ENCODE assay signal across 13 cellular contexts in genomic region chr17:71936977-71937376, GRCh38.
"Had no signal": no experiment of that assay in that cellular context is flagged by ENCODE, and none has a peak within 500 bp of the region (broad histone marks: within the 10 kb centered on the region; RNA-seq: fewer than 3 reads in every experiment).

No MANE protein-coding gene starts in this region.

- H3K27me3 Mint-ChIP-seq: activated CD4-positive, alpha-beta memory T cell treated with anti-CD3 and anti-CD28 coated beads for 36 hours; activated CD8-positive, alpha-beta memory T cell treated with anti-CD3 and anti-CD28 coated beads, Interleukin-2, amount 10 ng/mL, durations not matched to agents 7 days and 5 days; natural killer cell treated with Interleukin-12 subunit alpha and Interleukin-12 subunit beta and Interleukin-15 and Interleukin-18, amount 100 ng/mL, for 72 hours had no signal

- H3K9me3 Mint-ChIP-seq: activated CD4-positive, alpha-beta memory T cell treated with anti-CD3 and anti-CD28 coated beads for 36 hours; type B pancreatic cell had no signal

- H3K27ac Mint-ChIP-seq: activated CD4-positive, alpha-beta memory T cell treated with anti-CD3 and anti-CD28 coated beads for 36 hours; activated CD8-positive, alpha-beta memory T cell treated with anti-CD3 and anti-CD28 coated beads, Interleukin-2, amount 10 ng/mL, durations not matched to agents 7 days and 5 days; natural killer cell treated with Interleukin-12 subunit alpha and Interleukin-12 subunit beta and Interleukin-15 and Interleukin-18, amount 100 ng/mL, for 72 hours; type B pancreatic cell had no signal

- H3K4me1 Mint-ChIP-seq: activated CD8-positive, alpha-beta memory T cell treated with anti-CD3 and anti-CD28 coated beads, Interleukin-2, amount 10 ng/mL, durations not matched to agents 7 days and 5 days had no signal

- H3K27ac ChIP-seq: cardiac muscle cell, skin epidermis had no signal

- H3K36me3 Mint-ChIP-seq: activated CD4-positive, alpha-beta memory T cell treated with anti-CD3 and anti-CD28 coated beads for 36 hours; activated CD8-positive, alpha-beta memory T cell treated with anti-CD3 and anti-CD28 coated beads, Interleukin-2, amount 10 ng/mL, durations not matched to agents 7 days and 5 days; natural killer cell treated with Interleukin-12 subunit alpha and Interleukin-12 subunit beta and Interleukin-15 and Interleukin-18, amount 100 ng/mL, for 72 hours; type B pancreatic cell had no signal

- H3K4me3 ChIP-seq: cardiac muscle cell, skin epidermis had no signal

- H3K27me3 ChIP-seq: cardiac muscle cell had no signal

- H3K4me3 Mint-ChIP-seq: activated CD4-positive, alpha-beta memory T cell treated with anti-CD3 and anti-CD28 coated beads for 36 hours; activated CD8-positive, alpha-beta memory T cell treated with anti-CD3 and anti-CD28 coated beads, Interleukin-2, amount 10 ng/mL, durations not matched to agents 7 days and 5 days; natural killer cell treated with Interleukin-12 subunit alpha and Interleukin-12 subunit beta and Interleukin-15 and Interleukin-18, amount 100 ng/mL, for 72 hours; type B pancreatic cell had no signal

- H3K36me3 ChIP-seq: cardiac muscle cell had no signal

- FAIRE-seq: astrocyte had no signal

- DNase-seq: activated CD4-positive, alpha-beta memory T cell treated with anti-CD3 and anti-CD28 coated beads for 36 hours; activated CD8-positive, alpha-beta memory T cell treated with anti-CD3 and anti-CD28 coated beads, Interleukin-2, amount 10 ng/mL, durations not matched to agents 7 days and 5 days; activated naive CD4-positive, alpha-beta T cell treated with anti-CD3 and anti-CD28 coated beads, Interleukin-2, amount 50 U/mL, for 16 hours; activated T-cell treated with anti-CD3 and anti-CD28 coated beads, Interleukin-2, amount 50 U/mL, for 1 hour; left ventricle myocardium superior; nucleus accumbens; right cardiac atrium; stimulated activated naive CD8-positive, alpha-beta T cell treated with anti-CD3 and anti-CD28 coated beads, Interleukin-15, Interleukin-2, amounts not matched to agents 100 U/mL and 50 U/mL, for 24 hours had no signal
